12 cellular contexts compared by ENCODE assay signal in genomic region chr2:228590681-228591080, GRCh38.
DNase-seq lines count a peak whose midpoint lies in the region; ATAC-seq and TF ChIP-seq lines count a peak whose summit lies in the region.
"Had no signal": no experiment of that assay in that cellular context is flagged by ENCODE, and none has a peak within 500 bp of the region (broad histone marks: within the 10 kb centered on the region; RNA-seq: fewer than 3 reads in every experiment).

No MANE protein-coding gene starts in this region.

- H3K4me1 Mint-ChIP-seq in stimulated activated memory B cell treated with anti-CD40 and anti-IgM and Interleukin-4, amounts not matched to agents 10 μg/mL and 1 μg/mL and 100 μg/mL, for 72 hours: no peaks in the 10 kb centered on the region

- H3K9me3 Mint-ChIP-seq in stimulated activated memory B cell treated with anti-CD40 and anti-IgM and Interleukin-4, amounts not matched to agents 10 μg/mL and 1 μg/mL and 100 μg/mL, for 72 hours: peaks cover 13% of the 10 kb centered on the region

- H3K36me3 Mint-ChIP-seq in stimulated activated memory B cell treated with anti-CD40 and anti-IgM and Interleukin-4, amounts not matched to agents 10 μg/mL and 1 μg/mL and 100 μg/mL, for 72 hours: no peaks in the 10 kb centered on the region

- ATAC-seq in GM18505 (IDR thresholded peaks at IDR 0.05; ENCODE audit: unreplicated experiment): peak; percentile 100
- peak; percentile 94 for ATAC-seq in GM19463 (IDR thresholded peaks at IDR 0.05; ENCODE audit: unreplicated experiment)
- peak; percentile 97 for ATAC-seq in HG02852 (IDR thresholded peaks at IDR 0.05; ENCODE audit: unreplicated experiment)
- ATAC-seq in HG03460 (IDR thresholded peaks at IDR 0.05; ENCODE audit: unreplicated experiment): peak; percentile 97
- no peak for ATAC-seq in stimulated activated memory B cell treated with anti-CD40 and anti-IgM and Interleukin-4, amounts not matched to agents 10 μg/mL and 1 μg/mL and 100 μg/mL, for 72 hours

- no peak for DNase-seq in DMS 273 (lab: John Stamatoyannopoulos, UW; ENCODE audit: unreplicated experiment)
- no peak for DNase-seq in SHP77 (lab: John Stamatoyannopoulos, UW)
- no peak for DNase-seq in GM19240 (ENCODE audit: insufficient read length, low spot score)
- DNase-seq: activated CD4-positive, CD25-positive, alpha-beta regulatory T cell treated with anti-CD3 and anti-CD28 coated beads, Interleukin-2, amount 50 U/mL, for 72 hours; erythroblast; NCI-H526; tibial artery had no signal

- no peak overlapping the region for H3K27ac Mint-ChIP-seq in stimulated activated memory B cell treated with anti-CD40 and anti-IgM and Interleukin-4, amounts not matched to agents 10 μg/mL and 1 μg/mL and 100 μg/mL, for 72 hours

- H3K4me3 Mint-ChIP-seq in stimulated activated memory B cell treated with anti-CD40 and anti-IgM and Interleukin-4, amounts not matched to agents 10 μg/mL and 1 μg/mL and 100 μg/mL, for 72 hours: no peak overlapping the region

- no peaks in the 10 kb centered on the region for H3K27me3 Mint-ChIP-seq in stimulated activated memory B cell treated with anti-CD40 and anti-IgM and Interleukin-4, amounts not matched to agents 10 μg/mL and 1 μg/mL and 100 μg/mL, for 72 hours

- TF ChIP-seq POLR2A in GM18505 (IDR thresholded peaks at IDR 0.05; ENCODE audit: borderline replicate concordance, extremely low read depth, insufficient read depth, insufficient read length): no peak
